1 cellular context compared by ENCODE assay signal in the genomic region with DNA sequence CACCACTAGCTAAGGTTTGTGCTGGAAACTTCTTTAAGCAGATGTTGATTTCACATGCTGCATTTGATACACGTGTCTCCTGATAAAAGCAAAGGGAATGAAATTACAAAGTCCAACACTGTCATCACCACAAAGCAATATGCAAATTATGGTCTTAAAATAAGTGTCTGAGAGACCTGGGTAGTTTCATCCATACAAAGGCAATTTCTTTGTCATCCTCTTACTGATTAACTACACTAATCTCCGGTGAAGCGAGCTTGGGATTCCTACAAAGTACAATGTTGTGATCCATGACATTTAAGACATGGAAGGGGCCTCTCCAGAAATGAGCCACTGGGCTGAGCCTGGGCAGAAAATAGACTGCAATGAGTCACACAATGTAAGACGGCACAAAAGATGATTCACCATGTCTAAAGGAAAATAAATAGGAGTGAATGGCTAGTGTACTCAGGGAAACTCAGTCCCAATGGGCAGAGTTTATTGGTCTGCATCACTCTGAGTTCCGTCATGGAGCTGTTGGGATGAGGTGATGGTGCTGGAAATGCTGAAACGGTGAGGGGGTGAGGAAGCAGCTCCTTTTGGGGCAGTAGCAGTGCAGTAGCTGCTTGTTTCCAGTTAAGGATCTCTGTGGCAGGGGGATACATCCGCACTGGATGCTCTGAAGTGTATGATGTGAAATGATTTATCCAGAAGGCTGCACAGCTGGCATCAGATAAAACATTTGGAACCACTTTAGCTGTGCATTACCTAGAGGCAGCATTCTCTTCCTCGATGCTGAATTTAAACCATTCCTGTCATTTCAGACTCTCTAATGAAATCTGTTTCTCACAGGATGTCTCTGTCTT.
TF ChIP-seq lines count a peak whose summit lies in the region.

No MANE protein-coding gene starts in this region.

TF ChIP-seq in HCT116, 20 proteins besides CTCF, POLR2A, EP300 and RAD21 (continued from another document):
- TF ChIP-seq, protein P1, sequence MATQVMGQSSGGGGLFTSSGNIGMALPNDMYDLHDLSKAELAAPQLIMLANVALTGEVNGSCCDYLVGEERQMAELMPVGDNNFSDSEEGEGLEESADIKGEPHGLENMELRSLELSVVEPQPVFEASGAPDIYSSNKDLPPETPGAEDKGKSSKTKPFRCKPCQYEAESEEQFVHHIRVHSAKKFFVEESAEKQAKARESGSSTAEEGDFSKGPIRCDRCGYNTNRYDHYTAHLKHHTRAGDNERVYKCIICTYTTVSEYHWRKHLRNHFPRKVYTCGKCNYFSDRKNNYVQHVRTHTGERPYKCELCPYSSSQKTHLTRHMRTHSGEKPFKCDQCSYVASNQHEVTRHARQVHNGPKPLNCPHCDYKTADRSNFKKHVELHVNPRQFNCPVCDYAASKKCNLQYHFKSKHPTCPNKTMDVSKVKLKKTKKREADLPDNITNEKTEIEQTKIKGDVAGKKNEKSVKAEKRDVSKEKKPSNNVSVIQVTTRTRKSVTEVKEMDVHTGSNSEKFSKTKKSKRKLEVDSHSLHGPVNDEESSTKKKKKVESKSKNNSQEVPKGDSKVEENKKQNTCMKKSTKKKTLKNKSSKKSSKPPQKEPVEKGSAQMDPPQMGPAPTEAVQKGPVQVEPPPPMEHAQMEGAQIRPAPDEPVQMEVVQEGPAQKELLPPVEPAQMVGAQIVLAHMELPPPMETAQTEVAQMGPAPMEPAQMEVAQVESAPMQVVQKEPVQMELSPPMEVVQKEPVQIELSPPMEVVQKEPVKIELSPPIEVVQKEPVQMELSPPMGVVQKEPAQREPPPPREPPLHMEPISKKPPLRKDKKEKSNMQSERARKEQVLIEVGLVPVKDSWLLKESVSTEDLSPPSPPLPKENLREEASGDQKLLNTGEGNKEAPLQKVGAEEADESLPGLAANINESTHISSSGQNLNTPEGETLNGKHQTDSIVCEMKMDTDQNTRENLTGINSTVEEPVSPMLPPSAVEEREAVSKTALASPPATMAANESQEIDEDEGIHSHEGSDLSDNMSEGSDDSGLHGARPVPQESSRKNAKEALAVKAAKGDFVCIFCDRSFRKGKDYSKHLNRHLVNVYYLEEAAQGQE (IDR thresholded peaks at IDR 0.05; ENCODE audit: low read depth): no peak
- TF ChIP-seq EZH2 (IDR thresholded peaks at IDR 0.05) (no peak), EGR1 (IDR thresholded peaks at IDR 0.05; ENCODE audit: low read depth) (no peak), FOSL1 (IDR thresholded peaks at IDR 0.05; ENCODE audit: low read depth) (peak; percentile 94), CEBPB (IDR thresholded peaks at IDR 0.05; ENCODE audit: low read depth) (0 out of 2 replicates have a peak, but pooled peaks have one; percentile 16), SRF (IDR thresholded peaks at IDR 0.05; ENCODE audit: low read depth) (peak; percentile 39), TCF7L2 (IDR thresholded peaks at IDR 0.05; ENCODE audit: borderline replicate concordance, extremely low read depth, insufficient read depth, insufficient read length) (no peak)
- TF ChIP-seq, protein P2, sequence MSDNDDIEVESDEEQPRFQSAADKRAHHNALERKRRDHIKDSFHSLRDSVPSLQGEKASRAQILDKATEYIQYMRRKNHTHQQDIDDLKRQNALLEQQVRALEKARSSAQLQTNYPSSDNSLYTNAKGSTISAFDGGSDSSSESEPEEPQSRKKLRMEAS (IDR thresholded peaks at IDR 0.05): peak; percentile 54
